ENCODE assay signal across 2 cellular contexts in the genomic region with DNA sequence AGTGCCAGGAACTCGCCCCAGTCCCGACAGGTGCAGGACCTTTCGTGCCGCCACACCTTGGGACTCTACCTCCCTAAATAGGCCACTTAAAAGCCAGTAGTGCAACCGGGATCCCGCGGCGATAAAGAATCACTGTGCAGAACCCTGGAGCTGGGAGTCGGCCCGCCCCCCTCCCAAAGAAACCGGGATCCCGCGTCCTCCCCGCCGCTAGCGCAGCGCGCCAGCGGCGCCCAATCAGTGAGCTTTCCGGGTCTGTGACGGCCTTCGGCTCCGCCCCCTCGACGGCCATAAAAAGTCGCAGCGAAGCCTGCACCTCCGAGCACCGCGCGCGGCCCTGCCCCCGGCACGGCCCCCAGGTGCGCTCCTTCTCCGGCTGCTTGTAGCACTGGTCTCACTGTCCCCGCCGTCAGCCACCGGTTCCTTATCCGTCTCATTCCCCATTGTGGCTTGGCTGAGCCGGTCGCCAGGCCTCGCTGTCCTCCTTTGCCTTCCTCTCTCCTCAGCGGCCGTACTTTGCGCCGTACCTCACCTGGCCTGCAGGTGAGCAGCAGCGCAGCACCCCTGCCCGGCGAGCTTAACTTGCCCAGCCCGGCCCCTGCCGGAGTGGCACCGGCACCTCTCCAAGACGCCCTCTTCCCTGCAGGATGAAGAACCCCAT.
TF ChIP-seq lines count a peak whose summit lies in the region.

Gene LRAT, plus strand, starts transcription at position 318 of the 658 bp plus-strand sequence. Its CDS starts 327 bp downstream, at position 645.

TF ChIP-seq in liver, 16 proteins besides CTCF, POLR2A, EP300 and RAD21:
- TF ChIP-seq, protein P1, sequence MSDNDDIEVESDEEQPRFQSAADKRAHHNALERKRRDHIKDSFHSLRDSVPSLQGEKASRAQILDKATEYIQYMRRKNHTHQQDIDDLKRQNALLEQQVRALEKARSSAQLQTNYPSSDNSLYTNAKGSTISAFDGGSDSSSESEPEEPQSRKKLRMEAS (IDR thresholded peaks at IDR 0.05) = no peak
- TF ChIP-seq TAF1 (conservative IDR thresholded peaks at IDR 0.05) (no peak), JUND (IDR thresholded peaks at IDR 0.05) (no peak), ATF3 (IDR thresholded peaks at IDR 0.05) (no peak), FOXA2 (IDR thresholded peaks at IDR 0.05) (no peak), RXRA (IDR thresholded peaks at IDR 0.05) (no peak), ZBTB33 (IDR thresholded peaks at IDR 0.05) (no peak), SP1 (IDR thresholded peaks at IDR 0.05) (no peak), HNF4G (IDR thresholded peaks at IDR 0.05) (no peak), NR2F2 (IDR thresholded peaks at IDR 0.05) (no peak), FOXA1 (IDR thresholded peaks at IDR 0.05) (no peak), HNF4A (conservative IDR thresholded peaks at IDR 0.05) (no peak)
- TF ChIP-seq, protein P2, sequence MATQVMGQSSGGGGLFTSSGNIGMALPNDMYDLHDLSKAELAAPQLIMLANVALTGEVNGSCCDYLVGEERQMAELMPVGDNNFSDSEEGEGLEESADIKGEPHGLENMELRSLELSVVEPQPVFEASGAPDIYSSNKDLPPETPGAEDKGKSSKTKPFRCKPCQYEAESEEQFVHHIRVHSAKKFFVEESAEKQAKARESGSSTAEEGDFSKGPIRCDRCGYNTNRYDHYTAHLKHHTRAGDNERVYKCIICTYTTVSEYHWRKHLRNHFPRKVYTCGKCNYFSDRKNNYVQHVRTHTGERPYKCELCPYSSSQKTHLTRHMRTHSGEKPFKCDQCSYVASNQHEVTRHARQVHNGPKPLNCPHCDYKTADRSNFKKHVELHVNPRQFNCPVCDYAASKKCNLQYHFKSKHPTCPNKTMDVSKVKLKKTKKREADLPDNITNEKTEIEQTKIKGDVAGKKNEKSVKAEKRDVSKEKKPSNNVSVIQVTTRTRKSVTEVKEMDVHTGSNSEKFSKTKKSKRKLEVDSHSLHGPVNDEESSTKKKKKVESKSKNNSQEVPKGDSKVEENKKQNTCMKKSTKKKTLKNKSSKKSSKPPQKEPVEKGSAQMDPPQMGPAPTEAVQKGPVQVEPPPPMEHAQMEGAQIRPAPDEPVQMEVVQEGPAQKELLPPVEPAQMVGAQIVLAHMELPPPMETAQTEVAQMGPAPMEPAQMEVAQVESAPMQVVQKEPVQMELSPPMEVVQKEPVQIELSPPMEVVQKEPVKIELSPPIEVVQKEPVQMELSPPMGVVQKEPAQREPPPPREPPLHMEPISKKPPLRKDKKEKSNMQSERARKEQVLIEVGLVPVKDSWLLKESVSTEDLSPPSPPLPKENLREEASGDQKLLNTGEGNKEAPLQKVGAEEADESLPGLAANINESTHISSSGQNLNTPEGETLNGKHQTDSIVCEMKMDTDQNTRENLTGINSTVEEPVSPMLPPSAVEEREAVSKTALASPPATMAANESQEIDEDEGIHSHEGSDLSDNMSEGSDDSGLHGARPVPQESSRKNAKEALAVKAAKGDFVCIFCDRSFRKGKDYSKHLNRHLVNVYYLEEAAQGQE (IDR thresholded peaks at IDR 0.05) = no peak

TF ChIP-seq in HepG2, 621 proteins besides CTCF, POLR2A, EP300 and RAD21:
- TF ChIP-seq ZSCAN5A (CRISPR knock-in tag; IDR thresholded peaks at IDR 0.05; ENCODE audit: borderline replicate concordance) = no peak
- TF ChIP-seq NFIC (IDR thresholded peaks at IDR 0.05; ENCODE audit: low read length) = no peak
- TF ChIP-seq, protein P3, sequence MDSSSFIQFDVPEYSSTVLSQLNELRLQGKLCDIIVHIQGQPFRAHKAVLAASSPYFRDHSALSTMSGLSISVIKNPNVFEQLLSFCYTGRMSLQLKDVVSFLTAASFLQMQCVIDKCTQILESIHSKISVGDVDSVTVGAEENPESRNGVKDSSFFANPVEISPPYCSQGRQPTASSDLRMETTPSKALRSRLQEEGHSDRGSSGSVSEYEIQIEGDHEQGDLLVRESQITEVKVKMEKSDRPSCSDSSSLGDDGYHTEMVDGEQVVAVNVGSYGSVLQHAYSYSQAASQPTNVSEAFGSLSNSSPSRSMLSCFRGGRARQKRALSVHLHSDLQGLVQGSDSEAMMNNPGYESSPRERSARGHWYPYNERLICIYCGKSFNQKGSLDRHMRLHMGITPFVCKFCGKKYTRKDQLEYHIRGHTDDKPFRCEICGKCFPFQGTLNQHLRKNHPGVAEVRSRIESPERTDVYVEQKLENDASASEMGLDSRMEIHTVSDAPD (CRISPR knock-in tag; IDR thresholded peaks at IDR 0.05) = no peak
- no peak for TF ChIP-seq TEAD2 (CRISPR knock-in tag; IDR thresholded peaks at IDR 0.05)
- no peak for TF ChIP-seq AGO1 (IDR thresholded peaks at IDR 0.05; ENCODE audit: low read depth, low read length, poor library complexity, severe bottlenecking)
- TF ChIP-seq ATF7-NPFF (CRISPR knock-in tag; IDR thresholded peaks at IDR 0.05; ENCODE audit: low read depth) = no peak
